In the genomic region with DNA sequence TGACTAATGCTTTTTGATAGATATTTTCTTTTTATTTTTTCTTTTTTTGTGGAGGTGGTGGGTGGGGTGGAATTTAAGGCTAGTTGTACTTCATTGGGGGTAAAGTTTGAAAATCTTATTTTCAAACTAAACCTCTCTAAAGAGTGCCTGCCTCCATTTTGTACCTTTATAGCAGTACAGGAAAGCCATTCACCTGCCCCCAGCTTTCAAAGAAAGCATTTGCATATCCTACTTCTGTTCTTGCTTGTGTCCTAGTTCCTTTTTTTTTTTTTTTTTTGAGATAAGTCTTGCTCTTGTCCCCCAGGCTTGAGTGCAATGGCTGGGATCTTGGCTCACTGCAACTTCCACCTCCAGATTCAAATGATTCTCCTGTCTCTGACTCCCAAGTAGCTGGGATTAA, we compare ENCODE assay signal across 24 cellular contexts.
DNase-seq lines count a peak whose midpoint lies in the region; ATAC-seq, FAIRE-seq and TF ChIP-seq lines count a peak whose summit lies in the region.
"Had no signal": no experiment of that assay in that cellular context is flagged by ENCODE, and none has a peak within 500 bp of the region (broad histone marks: within the 10 kb centered on the region; RNA-seq: fewer than 3 reads in every experiment).

No MANE protein-coding gene starts in this region.

- peaks cover 16% of the 10 kb centered on the region for H3K9me3 Mint-ChIP-seq in activated CD4-positive, alpha-beta memory T cell treated with anti-CD3 and anti-CD28 coated beads for 36 hours
- peaks cover 13 to 17% of the 10 kb centered on the region in 2 donors for H3K9me3 Mint-ChIP-seq in activated naive CD4-positive, alpha-beta T cell treated with anti-CD3 and anti-CD28 coated beads, Interleukin-2, amount 50 U/mL, for 72 hours
- H3K9me3 Mint-ChIP-seq: HFFc6 had no signal

- H3K4me3 Mint-ChIP-seq in activated CD4-positive, alpha-beta memory T cell treated with anti-CD3 and anti-CD28 coated beads for 36 hours = no peak overlapping the region
- H3K4me3 Mint-ChIP-seq: CD14-positive monocyte; CD4-positive, alpha-beta memory T cell; HFFc6; IgD-negative memory B cell had no signal

- no peaks in the 10 kb centered on the region for H3K4me1 Mint-ChIP-seq in activated CD4-positive, alpha-beta memory T cell treated with anti-CD3 and anti-CD28 coated beads for 36 hours (ENCODE audit: low read depth)
- H3K4me1 Mint-ChIP-seq: CD14-positive monocyte; CD4-positive, alpha-beta memory T cell; IgD-negative memory B cell had no signal

- TF ChIP-seq POLR2A in GM12891 (IDR thresholded peaks at IDR 0.05; ENCODE audit: low read depth, low read length) = no peak

- POLR2A ChIA-PET in activated CD4-positive, alpha-beta memory T cell treated with anti-CD3 and anti-CD28 coated beads for 36 hours (lab: Charles Lee) = no interaction called here

- H3K36me3 Mint-ChIP-seq in activated CD4-positive, alpha-beta memory T cell treated with anti-CD3 and anti-CD28 coated beads for 36 hours = no peaks in the 10 kb centered on the region
- no peaks in the 10 kb centered on the region for H3K36me3 Mint-ChIP-seq in activated naive CD4-positive, alpha-beta T cell treated with anti-CD3 and anti-CD28 coated beads, Interleukin-2, amount 50 U/mL, for 72 hours
- H3K36me3 Mint-ChIP-seq: CD14-positive monocyte; CD4-positive, alpha-beta memory T cell; IgD-negative memory B cell had no signal

- H3K27me3 Mint-ChIP-seq in activated CD4-positive, alpha-beta memory T cell treated with anti-CD3 and anti-CD28 coated beads for 36 hours = no peaks in the 10 kb centered on the region
- H3K27me3 Mint-ChIP-seq: CD4-positive, alpha-beta memory T cell; IgD-negative memory B cell had no signal

- no peak for DNase-seq in GM12891 (ENCODE audit: insufficient read length, low spot score)
- DNase-seq in RPMI8226 = peak; percentile 5
- no peak for DNase-seq in activated CD4-positive, alpha-beta memory T cell treated with anti-CD3 and anti-CD28 coated beads for 36 hours
- no peak for DNase-seq in activated naive CD4-positive, alpha-beta T cell treated with anti-CD3 and anti-CD28 coated beads, Interleukin-2, amount 50 U/mL, for 72 hours (ENCODE audit: low spot score in 2 of 2)
- DNase-seq: CD4-positive, alpha-beta memory T cell; DMS153; DMS79; GDM1; GOT3; H7; HFFc6; Karpas-422; KBM-7 had no signal

- no peak for FAIRE-seq in GM12891 (lab: Jason Lieb, UNC)
- FAIRE-seq: A549, GM18507, GM19239, HTR-8/SVneo had no signal

- intact Hi-C loops in activated CD4-positive, alpha-beta memory T cell treated with anti-CD3 and anti-CD28 coated beads for 36 hours (cut with micrococcal nuclease) = no loop called here

- ATAC-seq in GM19395 (IDR thresholded peaks at IDR 0.05; ENCODE audit: unreplicated experiment) = peak; percentile 50
- peak; percentile 54 for ATAC-seq in HG02870 (IDR thresholded peaks at IDR 0.05; ENCODE audit: unreplicated experiment)
- no peak for ATAC-seq in activated naive CD4-positive, alpha-beta T cell treated with anti-CD3 and anti-CD28 coated beads, Interleukin-2, amount 50 U/mL, for 72 hours
- ATAC-seq in HG03354 (IDR thresholded peaks at IDR 0.05; ENCODE audit: poor library complexity, severe bottlenecking, unreplicated experiment) = no peak
- no peak for ATAC-seq in HG02970 (IDR thresholded peaks at IDR 0.05; ENCODE audit: low FRiP score, unreplicated experiment)
- ATAC-seq: A549, HCT116 had no signal

- CTCF ChIA-PET in activated CD4-positive, alpha-beta memory T cell treated with anti-CD3 and anti-CD28 coated beads for 36 hours (lab: Charles Lee) = no interaction called here

- H3K27ac Mint-ChIP-seq in activated CD4-positive, alpha-beta memory T cell treated with anti-CD3 and anti-CD28 coated beads for 36 hours = no peak overlapping the region
- H3K27ac Mint-ChIP-seq in activated naive CD4-positive, alpha-beta T cell treated with anti-CD3 and anti-CD28 coated beads, Interleukin-2, amount 50 U/mL, for 72 hours = no peak overlapping the region
- H3K27ac Mint-ChIP-seq: CD14-positive monocyte; CD4-positive, alpha-beta memory T cell; HFFc6; IgD-negative memory B cell had no signal

TF ChIP-seq in GM12891, 5 proteins besides CTCF, POLR2A, EP300 and RAD21:
- peak; percentile 26; the same call in 1 of the 2 replicates for TF ChIP-seq SPI1 (IDR thresholded peaks at IDR 0.05; ENCODE audit: low read depth, low read length)
- TF ChIP-seq TAF1 (IDR thresholded peaks at IDR 0.05; ENCODE audit: low read depth, low read length) = no peak
- no peak for TF ChIP-seq PAX5 (IDR thresholded peaks at IDR 0.05; ENCODE audit: insufficient read depth, low read length, severe bottlenecking)
- peak; percentile 38; the same call in 1 of the 2 replicates for TF ChIP-seq POU2F2 (IDR thresholded peaks at IDR 0.05; ENCODE audit: low read depth, low read length)
- TF ChIP-seq POLR2AphosphoS5 (IDR thresholded peaks at IDR 0.05; ENCODE audit: low read depth, low read length) = no peak

Comparison
In these comparisons a context has a peak if more than half of its experiments do, and no peak if none do; other contexts are left out.
1. ATAC-seq: peak in GM19395 (single experiment) and HG02870 (single experiment); none in activated naive CD4-positive, alpha-beta T cell treated with anti-CD3 and anti-CD28 coated beads, Interleukin-2, amount 50 U/mL, for 72 hours (0 of 2), HG03354 (single experiment) and HG02970 (single experiment).